ENCODE assay signal across 8 cellular contexts in the genomic region with DNA sequence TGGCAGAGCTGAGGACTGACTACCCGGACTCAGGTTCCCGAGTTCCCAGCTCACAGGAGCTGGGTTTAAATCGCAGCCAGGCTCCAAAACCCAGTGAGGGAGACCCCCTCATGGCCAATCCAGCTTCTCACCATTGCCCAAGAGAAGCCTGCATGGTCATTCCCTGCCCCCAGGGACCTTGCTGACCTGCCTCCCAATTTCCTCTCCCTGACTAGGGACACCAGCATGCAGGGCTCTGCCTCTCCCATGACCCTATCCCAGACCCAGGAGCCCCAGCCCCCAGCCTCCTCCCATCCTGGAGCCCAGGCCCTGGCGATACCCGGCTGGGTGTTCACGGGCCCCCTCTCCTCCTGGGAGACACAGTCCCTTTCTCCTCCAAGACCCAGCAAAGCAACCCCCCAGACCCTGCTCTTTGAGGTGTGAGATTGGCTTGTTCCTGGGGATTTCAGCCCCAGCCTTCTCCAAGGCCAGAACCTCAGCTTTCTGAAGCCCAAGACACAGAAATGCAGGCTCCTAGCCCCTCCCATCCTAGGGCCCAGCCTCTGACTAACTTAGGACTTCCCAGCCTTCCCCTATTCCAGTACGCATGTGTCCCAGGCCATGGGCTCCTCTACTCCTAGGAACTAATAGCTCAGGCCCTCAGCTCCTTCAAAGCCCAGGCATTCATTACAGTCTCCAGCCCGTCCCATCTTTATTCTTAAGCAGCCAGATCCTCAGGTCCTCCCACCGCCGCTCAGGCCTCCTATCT. TPM values are rescaled to one million over a fixed set of nuclear protein-coding genes. Genes with fewer than 3 reads are reported as not detected.
A peak's percentile ranks its signal among the peaks of the same experiment; 100 is the strongest.
DNase-seq lines count a peak whose midpoint lies in the region; ATAC-seq and TF ChIP-seq lines count a peak whose summit lies in the region.

No MANE protein-coding gene starts in this region.

- DNase-seq in SIG-M5 treated with dmso at 0.1 percent for 504 hours (lab: John Stamatoyannopoulos, UW; ENCODE audit: unreplicated experiment) (peak; percentile 55), SIG-M5 (lab: John Stamatoyannopoulos, UW) (no peak), cerebellum (ENCODE audit: low spot score) (peak; percentile 59), left colon (peak; percentile 63 to 75), stromal cell of bone marrow (ENCODE audit: low read depth) (peak; percentile 84), retina (no peak)

- intact Hi-C loops in left colon (cut with DNase I, micrococcal nuclease) = no loop called here

- peak; percentile 50 for ATAC-seq in left colon
- no peak for ATAC-seq in GM18909 (IDR thresholded peaks at IDR 0.05; ENCODE audit: poor library complexity, unreplicated experiment)

- H4K20me1 ChIP-seq in OCI-LY3 (ENCODE audit: insufficient read depth, low read length) = peaks cover 6% of the 10 kb centered on the region; the same call in 1 of the 2 replicates

- H3K27me3 ChIP-seq in OCI-LY3 (ENCODE audit: low read depth, low read length) = no peaks in the 10 kb centered on the region

- peak overlapping the region; percentile 93 for H3K4me2 ChIP-seq in OCI-LY3 (ENCODE audit: low read length)

- peaks cover 54% of the 10 kb centered on the region for H3K79me2 ChIP-seq in OCI-LY3 (ENCODE audit: low read length)

- peak overlapping the region; percentile 85 for H3K4me3 ChIP-seq in OCI-LY3 (ENCODE audit: low read length)

- H2AFZ ChIP-seq in OCI-LY3 (ENCODE audit: low read depth, low read length) = no peak overlapping the region

- peaks cover 14% of the 10 kb centered on the region for H3K36me3 ChIP-seq in OCI-LY3 (replicated peaks; ENCODE audit: low read depth, low read length)

- no peaks in the 10 kb centered on the region for H3K9me3 ChIP-seq in OCI-LY3 (ENCODE audit: insufficient read depth, low read length)

- H3K4me1 ChIP-seq in OCI-LY3 (ENCODE audit: low read length) = peaks cover 16% of the 10 kb centered on the region

- peak overlapping the region; percentile 43 for H3K27ac ChIP-seq in OCI-LY3 (ENCODE audit: low read length)

- H3K9ac ChIP-seq in OCI-LY3 (ENCODE audit: low read length) = peak overlapping the region; percentile 84

- TF ChIP-seq CTCF in OCI-LY3 (IDR thresholded peaks at IDR 0.05; ENCODE audit: low read depth, low read length) = no peak

RNA-seq across cellular contexts. Expression of gene GYS1, which starts 1.1 kb away (rescaled TPM):
- total RNA-seq in cerebellum (19.0 TPM), left colon (10 to 100 TPM; 41.4 to 48.6 TPM)

RNA-seq across cellular contexts. Expression of gene RUVBL2, which starts 1.7 kb away (rescaled TPM):
- 59.0 TPM for total RNA-seq in cerebellum
- total RNA-seq in left colon = 10 to 100 TPM; 47.9 to 56.7 TPM

RNA-seq across cellular contexts. Expression of gene LHB, which starts 24.9 kb away (rescaled TPM):
- total RNA-seq in cerebellum (not detected), left colon (not detected)

RNA-seq across cellular contexts. Expression of gene FTL, which starts 26.9 kb away (rescaled TPM):
- total RNA-seq in cerebellum (397 TPM), left colon (1,000 to 10,000 TPM in 1 of 2 donors, 100 to 1,000 TPM in 1; 931 to 1,901 TPM)

RNA-seq across cellular contexts. Expression of gene CGB3, which starts 32.1 kb away (rescaled TPM):
- not detected for total RNA-seq in cerebellum
- total RNA-seq in left colon = not detected

Comparison
In these comparisons a context has a peak if more than half of its experiments do, and no peak if none do; other contexts are left out.
1. DNase-seq: peak in SIG-M5 treated with dmso at 0.1 percent for 504 hours (single experiment), cerebellum (single experiment), left colon (2 of 2) and stromal cell of bone marrow (single experiment); none in SIG-M5 (single experiment) and retina (single experiment).